33 cellular contexts compared by ENCODE assay signal in the genomic region with DNA sequence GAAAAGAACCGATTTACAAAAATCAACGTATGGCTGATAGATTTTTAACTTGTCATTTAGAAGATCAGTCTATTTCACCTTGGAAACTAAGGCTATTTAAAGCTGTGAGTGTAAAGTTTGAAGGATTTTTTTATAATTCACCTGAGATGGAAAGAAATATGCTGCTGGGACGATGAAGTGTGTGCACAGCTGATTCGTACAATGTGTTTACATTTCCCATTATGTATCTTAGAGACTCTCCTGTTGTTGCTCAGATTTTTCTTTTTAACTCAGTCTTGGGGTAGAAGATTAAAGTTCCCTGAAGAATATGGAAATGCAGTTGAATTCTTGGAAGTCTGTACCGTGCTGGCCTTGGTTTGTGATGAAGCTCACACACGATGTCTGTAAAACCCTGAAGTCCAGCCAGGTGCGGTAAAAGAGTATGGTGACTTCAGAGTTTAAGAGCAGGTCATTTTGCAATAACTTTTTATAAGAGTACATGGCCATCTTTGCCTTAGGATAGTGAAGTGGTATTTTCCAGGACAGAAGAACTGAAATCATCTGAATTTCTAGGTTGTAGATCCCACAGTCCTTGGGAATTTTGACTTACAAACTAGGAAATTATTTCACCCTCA.
"Had no signal": no experiment of that assay in that cellular context is flagged by ENCODE, and none has a peak within 500 bp of the region (broad histone marks: within the 10 kb centered on the region; RNA-seq: fewer than 3 reads in every experiment).

No MANE protein-coding gene starts in this region.

- H3K27ac ChIP-seq: ascending aorta, brain microvascular endothelial cell, coronary artery, dorsolateral prefrontal cortex, foreskin keratinocyte, gastrocnemius medialis, heart left ventricle, WERI-Rb-1 had no signal

- H3K4me3 Mint-ChIP-seq: activated CD4-positive, alpha-beta memory T cell treated with anti-CD3 and anti-CD28 coated beads for 36 hours; activated CD4-positive, alpha-beta T cell treated with anti-CD3 and anti-CD28 coated beads for 36 hours; activated CD4-positive, alpha-beta T cell treated with anti-CD3 and anti-CD28 coated beads, Interleukin-2, amount 10 ng/mL, durations not matched to agents 24 days and 14 days; activated CD8-positive, alpha-beta memory T cell treated with anti-CD3 and anti-CD28 coated beads, Interleukin-2, amount 10 ng/mL, durations not matched to agents 7 days and 5 days; activated CD8-positive, alpha-beta T cell treated with anti-CD3 and anti-CD28 coated beads, Interleukin-2, amount 10 ng/mL, durations not matched to agents 7 days and 5 days; activated naive CD4-positive, alpha-beta T cell treated with anti-CD3 and anti-CD28 coated beads, Interleukin-2, amount 10 ng/mL, durations not matched to agents 7 days and 5 days; activated naive CD8-positive, alpha-beta T cell treated with anti-CD3 and anti-CD28 coated beads, Interleukin-2, amount 10 ng/mL, durations not matched to agents 7 days and 5 days; activated T-cell treated with anti-CD3 and anti-CD28 coated beads, Interleukin-2, amount 50 U/mL, for 72 hours; central memory CD8-positive, alpha-beta T cell; dendritic cell treated with granulocyte-macrophage colony-stimulating factor and Interleukin-4, amounts not matched to agents 40 ng/mL and 50 ng/mL, for 4 days; endodermal cell; T-helper 17 cell; T-helper 2 cell treated with Interferon-gamma antibody and Interleukin-4, amounts not matched to agents 5 μg/mL and 100 μg/mL, for 36 hours had no signal

- H3K9me3 ChIP-seq: ascending aorta, gastrocnemius medialis, heart left ventricle had no signal

- H3K36me3 ChIP-seq: ascending aorta, brain microvascular endothelial cell, gastrocnemius medialis, heart left ventricle, WERI-Rb-1 had no signal

- H3K27ac Mint-ChIP-seq: activated CD4-positive, alpha-beta memory T cell treated with anti-CD3 and anti-CD28 coated beads for 36 hours; activated CD4-positive, alpha-beta T cell treated with anti-CD3 and anti-CD28 coated beads for 36 hours; activated CD4-positive, alpha-beta T cell treated with anti-CD3 and anti-CD28 coated beads, Interleukin-2, amount 10 ng/mL, durations not matched to agents 24 days and 14 days; activated CD8-positive, alpha-beta memory T cell treated with anti-CD3 and anti-CD28 coated beads, Interleukin-2, amount 10 ng/mL, durations not matched to agents 7 days and 5 days; activated CD8-positive, alpha-beta T cell treated with anti-CD3 and anti-CD28 coated beads, Interleukin-2, amount 10 ng/mL, durations not matched to agents 7 days and 5 days; activated naive CD4-positive, alpha-beta T cell treated with anti-CD3 and anti-CD28 coated beads, Interleukin-2, amount 10 ng/mL, durations not matched to agents 7 days and 5 days; activated naive CD4-positive, alpha-beta T cell treated with anti-CD3 and anti-CD28 coated beads, Interleukin-2, amount 50 U/mL, for 72 hours; activated naive CD8-positive, alpha-beta T cell treated with anti-CD3 and anti-CD28 coated beads, Interleukin-2, amount 10 ng/mL, durations not matched to agents 7 days and 5 days; activated T-cell treated with anti-CD3 and anti-CD28 coated beads, Interleukin-2, amount 50 U/mL, for 72 hours; dendritic cell treated with granulocyte-macrophage colony-stimulating factor and Interleukin-4, amounts not matched to agents 40 ng/mL and 50 ng/mL, for 4 days; endodermal cell; T-helper 17 cell; T-helper 2 cell treated with Interferon-gamma antibody and Interleukin-4, amounts not matched to agents 5 μg/mL and 100 μg/mL, for 36 hours had no signal

- DNase-seq: activated CD4-positive, alpha-beta memory T cell treated with anti-CD3 and anti-CD28 coated beads for 36 hours; activated CD4-positive, alpha-beta T cell treated with anti-CD3 and anti-CD28 coated beads for 36 hours; activated CD4-positive, alpha-beta T cell treated with anti-CD3 and anti-CD28 coated beads, Interleukin-2, amount 10 ng/mL, durations not matched to agents 24 days and 14 days; activated CD4-positive, CD25-positive, alpha-beta regulatory T cell; activated CD4-positive, CD25-positive, alpha-beta regulatory T cell treated with anti-CD3 and anti-CD28 coated beads, Interleukin-2, amount 50 U/mL, for 72 hours; activated CD8-positive, alpha-beta memory T cell treated with anti-CD3 and anti-CD28 coated beads, Interleukin-2, amount 10 ng/mL, durations not matched to agents 7 days and 5 days; activated CD8-positive, alpha-beta memory T cell treated with anti-CD3 and anti-CD28 coated beads, Interleukin-2, amount 50 U/mL, for 4 hours; activated CD8-positive, alpha-beta T cell treated with anti-CD3 and anti-CD28 coated beads, Interleukin-2, amount 10 ng/mL, durations not matched to agents 7 days and 5 days; activated gamma-delta T cell; activated naive CD4-positive, alpha-beta T cell; activated naive CD4-positive, alpha-beta T cell treated with anti-CD3 and anti-CD28 coated beads, Interleukin-2, amount 10 ng/mL, durations not matched to agents 7 days and 5 days; activated naive CD8-positive, alpha-beta T cell treated with anti-CD3 and anti-CD28 coated beads, Interleukin-2, amount 10 ng/mL, durations not matched to agents 7 days and 5 days; activated T-cell treated with anti-CD3 and anti-CD28 coated beads, Interleukin-2, amount 50 U/mL, for 1 hour; activated T-cell treated with anti-CD3 and anti-CD28 coated beads, Interleukin-2, amount 50 U/mL, for 72 hours; brain microvascular endothelial cell; dorsolateral prefrontal cortex; effector memory CD4-positive, alpha-beta T cell; endodermal cell; foreskin keratinocyte; gastrocnemius medialis; glutamatergic neuron; heart left ventricle; T-helper 1 cell; T-helper 17 cell; T1000; WERI-Rb-1 had no signal

- H3K36me3 Mint-ChIP-seq: activated naive CD4-positive, alpha-beta T cell treated with anti-CD3 and anti-CD28 coated beads, Interleukin-2, amount 50 U/mL, for 72 hours; activated naive CD8-positive, alpha-beta T cell treated with anti-CD3 and anti-CD28 coated beads, Interleukin-2, amount 10 ng/mL, durations not matched to agents 7 days and 5 days had no signal

- H3K27me3 Mint-ChIP-seq: activated CD4-positive, alpha-beta memory T cell treated with anti-CD3 and anti-CD28 coated beads for 36 hours; activated CD4-positive, alpha-beta T cell treated with anti-CD3 and anti-CD28 coated beads for 36 hours; activated CD4-positive, alpha-beta T cell treated with anti-CD3 and anti-CD28 coated beads, Interleukin-2, amount 10 ng/mL, durations not matched to agents 24 days and 14 days; activated CD8-positive, alpha-beta memory T cell treated with anti-CD3 and anti-CD28 coated beads, Interleukin-2, amount 10 ng/mL, durations not matched to agents 7 days and 5 days; activated naive CD4-positive, alpha-beta T cell treated with anti-CD3 and anti-CD28 coated beads, Interleukin-2, amount 10 ng/mL, durations not matched to agents 7 days and 5 days; activated naive CD8-positive, alpha-beta T cell treated with anti-CD3 and anti-CD28 coated beads, Interleukin-2, amount 10 ng/mL, durations not matched to agents 7 days and 5 days; central memory CD8-positive, alpha-beta T cell; dendritic cell treated with granulocyte-macrophage colony-stimulating factor and Interleukin-4, amounts not matched to agents 40 ng/mL and 50 ng/mL, for 4 days; T-helper 17 cell had no signal

- ATAC-seq: activated CD4-positive, alpha-beta T cell treated with anti-CD3 and anti-CD28 coated beads for 36 hours; activated CD8-positive, alpha-beta memory T cell treated with anti-CD3 and anti-CD28 coated beads, Interleukin-2, amount 10 ng/mL, durations not matched to agents 7 days and 5 days; activated CD8-positive, alpha-beta T cell treated with anti-CD3 and anti-CD28 coated beads, Interleukin-2, amount 10 ng/mL, durations not matched to agents 7 days and 5 days; activated naive CD4-positive, alpha-beta T cell treated with anti-CD3 and anti-CD28 coated beads, Interleukin-2, amount 50 U/mL, for 72 hours; activated T-cell treated with anti-CD3 and anti-CD28 coated beads, Interleukin-2, amount 50 U/mL, for 72 hours; esophagus mucosa; foreskin keratinocyte; gastrocnemius medialis; heart left ventricle; T-helper 17 cell had no signal

- H3K9me3 Mint-ChIP-seq: activated CD4-positive, alpha-beta memory T cell treated with anti-CD3 and anti-CD28 coated beads for 36 hours; activated CD4-positive, alpha-beta T cell treated with anti-CD3 and anti-CD28 coated beads, Interleukin-2, amount 10 ng/mL, durations not matched to agents 24 days and 14 days; activated naive CD4-positive, alpha-beta T cell treated with anti-CD3 and anti-CD28 coated beads, Interleukin-2, amount 10 ng/mL, durations not matched to agents 7 days and 5 days; activated naive CD4-positive, alpha-beta T cell treated with anti-CD3 and anti-CD28 coated beads, Interleukin-2, amount 50 U/mL, for 72 hours; activated naive CD8-positive, alpha-beta T cell treated with anti-CD3 and anti-CD28 coated beads, Interleukin-2, amount 10 ng/mL, durations not matched to agents 7 days and 5 days; activated T-cell treated with anti-CD3 and anti-CD28 coated beads, Interleukin-2, amount 50 U/mL, for 72 hours; central memory CD8-positive, alpha-beta T cell; dendritic cell treated with granulocyte-macrophage colony-stimulating factor and Interleukin-4, amounts not matched to agents 40 ng/mL and 50 ng/mL, for 4 days; endodermal cell; T-helper 2 cell treated with Interferon-gamma antibody and Interleukin-4, amounts not matched to agents 5 μg/mL and 100 μg/mL, for 36 hours had no signal

- H3K27me3 ChIP-seq: ascending aorta, brain microvascular endothelial cell, dorsolateral prefrontal cortex, foreskin keratinocyte, gastrocnemius medialis, heart left ventricle had no signal

- H3K4me1 ChIP-seq: ascending aorta, foreskin keratinocyte had no signal

- H3K4me3 ChIP-seq: ascending aorta, coronary artery, dorsolateral prefrontal cortex, gastrocnemius medialis, heart left ventricle had no signal

- H3K4me1 Mint-ChIP-seq: endodermal cell had no signal
